24 cellular contexts compared by ENCODE assay signal in genomic region chr13:45909724-45910123, GRCh38. TPM values are rescaled to one million over a fixed set of nuclear protein-coding genes. Genes with fewer than 3 reads are reported as not detected.
"Had no signal": no experiment of that assay in that cellular context is flagged by ENCODE, and none has a peak within 500 bp of the region (broad histone marks: within the 10 kb centered on the region; RNA-seq: fewer than 3 reads in every experiment).

No MANE protein-coding gene starts in this region.

- H3K36me3 ChIP-seq: left ventricle myocardium inferior, sigmoid colon, tibial nerve had no signal

- DNase-seq: activated B cell treated with CpG ODN at 0.5 μM for 24 hours; activated CD4-positive, alpha-beta T cell treated with anti-CD3 and anti-CD28 coated beads for 36 hours; activated CD4-positive, alpha-beta T cell treated with anti-CD3 and anti-CD28 coated beads, Interleukin-2, amount 50 U/mL, for 4 hours; activated CD8-positive, alpha-beta memory T cell treated with anti-CD3 and anti-CD28 coated beads for 24 hours; activated CD8-positive, alpha-beta memory T cell treated with anti-CD3 and anti-CD28 coated beads, Interleukin-2, amount 50 U/mL, for 4 hours; activated naive CD4-positive, alpha-beta T cell; activated naive CD8-positive, alpha-beta T cell treated with anti-CD3 and anti-CD28 coated beads for 36 hours; activated T-cell treated with anti-CD3 and anti-CD28 coated beads, Interleukin-2, amount 50 U/mL, for 24 hours; effector CD4-positive, alpha-beta T cell; foreskin keratinocyte; immature natural killer cell; left ventricle myocardium inferior; natural killer cell; retina; sigmoid colon; stimulated activated CD4-positive, alpha-beta T cell treated with anti-CD3 and anti-CD28 coated beads, Interleukin-2, amount 100 ng/mL, for 48 hours; stimulated activated CD8-positive, alpha-beta memory T cell treated with anti-CD3 and anti-CD28 coated beads, Interleukin-4, amount 100 ng/mL, for 48 hours; T-helper 1 cell; T-helper 9 cell had no signal

- H3K27me3 ChIP-seq: sigmoid colon, tibial nerve had no signal

- H3K4me3 ChIP-seq: left ventricle myocardium inferior, sigmoid colon, tibial nerve had no signal

- H3K27ac ChIP-seq: foreskin keratinocyte, left ventricle myocardium inferior, sigmoid colon, tibial nerve had no signal

- H3K9me3 ChIP-seq: sigmoid colon had no signal

- H3K4me1 ChIP-seq: foreskin keratinocyte, left ventricle myocardium inferior, sigmoid colon, tibial nerve had no signal

RNA-seq across cellular contexts. Expression of gene SIAH3, which starts 58.2 kb away (rescaled TPM):
- total RNA-seq: activated B cell treated with CpG ODN at 0.5 μM for 24 hours, fibroblast of lung, left ventricle myocardium inferior, lung microvascular endothelial cell, natural killer cell, osteocyte, progenitor cell of endocrine pancreas, sigmoid colon, tibial nerve had no signal
